ENCODE assay signal across 15 cellular contexts in genomic region chr14:89443002-89443660, GRCh38. TPM values are rescaled to one million over a fixed set of nuclear protein-coding genes. Genes with fewer than 3 reads are reported as not detected.
DNase-seq lines count a peak whose midpoint lies in the region; ATAC-seq, FAIRE-seq and TF ChIP-seq lines count a peak whose summit lies in the region.
"Had no signal": no experiment of that assay in that cellular context is flagged by ENCODE, and none has a peak within 500 bp of the region (broad histone marks: within the 10 kb centered on the region; RNA-seq: fewer than 3 reads in every experiment).

No MANE protein-coding gene starts in this region.

- H3K27ac ChIP-seq in CD8-positive, alpha-beta memory T cell (ENCODE audit: low read depth, low read length), result no peak overlapping the region
- peak overlapping the region in 1 of 4 donors; percentile 13 for H3K27ac ChIP-seq in esophagus squamous epithelium

- H3K36me3 ChIP-seq in CD8-positive, alpha-beta memory T cell (ENCODE audit: insufficient read depth, low read length), result no peaks in the 10 kb centered on the region
- H3K36me3 ChIP-seq in bronchial epithelial cell (ENCODE audit: control insufficient read depth, insufficient read depth, low read length) (no peaks in the 10 kb centered on the region), esophagus squamous epithelium (no peaks in the 10 kb centered on the region)

- no peak for ATAC-seq in naive B cell (ENCODE audit: low read depth in 2 of 2)
- no peak for ATAC-seq in HG03432 (IDR thresholded peaks at IDR 0.05; ENCODE audit: unreplicated experiment)
- no peak for ATAC-seq in GM18520 (IDR thresholded peaks at IDR 0.05; ENCODE audit: unreplicated experiment)
- ATAC-seq: Right ventricle myocardium inferior had no signal

- no peaks in the 10 kb centered on the region for H3K9me3 Mint-ChIP-seq in CD8-positive, alpha-beta memory T cell
- no peaks in the 10 kb centered on the region for H3K9me3 Mint-ChIP-seq in naive B cell
- H3K9me3 Mint-ChIP-seq: nephron had no signal

- H3K36me3 Mint-ChIP-seq in CD8-positive, alpha-beta memory T cell, result peaks cover 1 to 18% (median 5%) of the 10 kb centered on the region in 3 donors
- no peaks in the 10 kb centered on the region for H3K36me3 Mint-ChIP-seq in naive B cell

- H3K27me3 ChIP-seq in CD8-positive, alpha-beta memory T cell (ENCODE audit: insufficient read depth, low read length, poor library complexity, severe bottlenecking), result no peaks in the 10 kb centered on the region
- no peaks in the 10 kb centered on the region for H3K27me3 ChIP-seq in bronchial epithelial cell (ENCODE audit: control insufficient read depth, insufficient read depth, low read length)
- H3K27me3 ChIP-seq in esophagus squamous epithelium, result no peaks in the 10 kb centered on the region

- intact Hi-C loops in esophagus squamous epithelium (cut with DNase I), result no loop called here

- peak overlapping the region in 5 of 8 donors; percentile 19 to 92 (median 40) for H3K27ac Mint-ChIP-seq in CD8-positive, alpha-beta memory T cell
- peak overlapping the region; percentile 89 to 98 (median 96) for H3K27ac Mint-ChIP-seq in naive B cell
- H3K27ac Mint-ChIP-seq: nephron had no signal

- POLR2A ChIA-PET in CD8-positive, alpha-beta memory T cell (lab: Charles Lee), result no interaction called here

- TF ChIP-seq POLR2A in esophagus squamous epithelium (IDR thresholded peaks at IDR 0.05), result no peak

- 8 to 26% methylated on average over 3 of the region's 3 CpGs for WGBS in esophagus squamous epithelium, 2 donors

- FAIRE-seq in bronchial epithelial cell (lab: Jason Lieb, UNC), result no peak
- FAIRE-seq: colon, G401.6 had no signal

- no peak for TF ChIP-seq CTCF in bronchial epithelial cell (IDR thresholded peaks at IDR 0.05; ENCODE audit: insufficient read depth, low read length, severe bottlenecking)
- TF ChIP-seq CTCF in esophagus squamous epithelium (IDR thresholded peaks at IDR 0.05), result no peak

- H3K9me3 ChIP-seq in CD8-positive, alpha-beta memory T cell (ENCODE audit: low read length), result no peaks in the 10 kb centered on the region
- no peaks in the 10 kb centered on the region for H3K9me3 ChIP-seq in esophagus squamous epithelium

- peaks cover 40% of the 10 kb centered on the region for H3K4me1 ChIP-seq in CD8-positive, alpha-beta memory T cell (ENCODE audit: insufficient read depth, low read length)
- peaks cover 0 to 33% (median 11%) of the 10 kb centered on the region in 3 donors for H3K4me1 ChIP-seq in esophagus squamous epithelium

- H3K27me3 Mint-ChIP-seq in CD8-positive, alpha-beta memory T cell, result no peaks in the 10 kb centered on the region
- no peaks in the 10 kb centered on the region for H3K27me3 Mint-ChIP-seq in naive B cell

- no peak for DNase-seq in CD8-positive, alpha-beta memory T cell
- DNase-seq in M059J (ENCODE audit: low read depth), result peak; percentile 60
- peak; percentile 79 for DNase-seq in bronchial epithelial cell (ENCODE audit: low read depth)
- no peak for DNase-seq in naive B cell
- DNase-seq in esophagus squamous epithelium (lab: John Stamatoyannopoulos, UW), result no peak
- no peak for DNase-seq in stimulated activated CD4-positive, alpha-beta T cell treated with anti-CD3 and anti-CD28 coated beads, Interleukin-2, amount 100 ng/mL, for 48 hours
- DNase-seq: activated CD4-positive, alpha-beta T cell treated with anti-CD3 and anti-CD28 coated beads, Interleukin-2, amount 50 U/mL, for 1 hour; hippocampal formation; NCI-H2029 had no signal

- H3K4me3 Mint-ChIP-seq in CD8-positive, alpha-beta memory T cell, result peak overlapping the region in 6 of 7 donors; percentile 2 to 80 (median 50)
- H3K4me3 Mint-ChIP-seq in naive B cell, result peak overlapping the region; percentile 46 to 91 (median 79)
- H3K4me3 Mint-ChIP-seq: nephron had no signal

- peaks cover 50 to 75% (median 64%) of the 10 kb centered on the region in 3 donors for H3K4me1 Mint-ChIP-seq in CD8-positive, alpha-beta memory T cell
- H3K4me1 Mint-ChIP-seq in naive B cell, result peaks cover 52 to 89% (median 81%) of the 10 kb centered on the region in 3 donors

- CTCF ChIA-PET in CD8-positive, alpha-beta memory T cell (lab: Charles Lee), result interaction anchor here (1.6 kb wide), 1 partner anchor 24 kb away, joined by 4 read pairs; no protein-coding TSS in a partner anchor

- H3K4me3 ChIP-seq in CD8-positive, alpha-beta memory T cell (ENCODE audit: low read length), result no peak overlapping the region
- H3K4me3 ChIP-seq in bronchial epithelial cell (ENCODE audit: low read depth, low read length) (no peak overlapping the region), esophagus squamous epithelium (no peak overlapping the region)

RNA-seq across cellular contexts. Expression of gene FOXN3, which starts 26.1 kb away (rescaled TPM):
- 10 to 100 TPM; 73.9 to 74.8 TPM for total RNA-seq in CD8-positive, alpha-beta memory T cell
- polyA plus RNA-seq in CD8-positive, alpha-beta memory T cell, result 136 TPM
- total RNA-seq in M059J (2014; rRNA removed; shearing (Covaris generic)), result 9.0 and 16.7 TPM in 2 replicates
- total RNA-seq in bronchial epithelial cell (5.8 and 7.8 TPM in 2 replicates), esophagus squamous epithelium (10 to 100 TPM; 27.4 to 91.4 (median 39.2) TPM)
- polyA plus RNA-seq in naive B cell (ENCODE audit: low read depth in 6 of 6), result 10 to 100 TPM; 47.8 to 77.5 (median 58.7) TPM

Comparison
In these comparisons a context has a peak if more than half of its experiments do, and no peak if none do; other contexts are left out.
1. DNase-seq: peak in M059J (single experiment) and bronchial epithelial cell (single experiment); none in CD8-positive, alpha-beta memory T cell (0 of 5), naive B cell (single experiment), esophagus squamous epithelium (single experiment) and stimulated activated CD4-positive, alpha-beta T cell treated with anti-CD3 and anti-CD28 coated beads, Interleukin-2, amount 100 ng/mL, for 48 hours (0 of 2).